Comparison of ENCODE assay signal across 8 cellular contexts in genomic region chr6:26022166-26022510, GRCh38. TPM values are rescaled to one million over a fixed set of nuclear protein-coding genes. Genes with fewer than 3 reads are reported as not detected.
DNase-seq lines count a peak whose midpoint lies in the region; ATAC-seq and TF ChIP-seq lines count a peak whose summit lies in the region.

No MANE protein-coding gene starts in this region.

- H3K4me3 ChIP-seq in HCT116 (replicated peaks in 1 of 2; ENCODE audit: low read depth in 1 of 2, low read length in 2 of 2) = peak overlapping the region; percentile 60 to 81

- RAD21 ChIA-PET in HCT116 (lab: Charles Lee; ENCODE audit: low non-redundant PET in 1 of 2, low total read pairs in 2 of 2, uncharacterized antibody in 2 of 2, unreplicated experiment in 2 of 2) = no interaction called here

- H3K36me3 ChIP-seq in HCT116 (ENCODE audit: control insufficient read depth in 1 of 2, insufficient read depth in 2 of 2, low read length in 2 of 2) = no peaks in the 10 kb centered on the region

- no TSS peak for BruUV-seq in HCT116 (replicated peaks; lab: Mats Ljungman, UMichigan)

- no peaks in the 10 kb centered on the region for H4K20me1 ChIP-seq in HCT116 (ENCODE audit: insufficient read depth)

- DNase-seq in C1 segment of cervical spinal cord (lab: John Stamatoyannopoulos, UW) (peak in 12 of 14 donors; percentile 16 to 75 (median 40)), HCT116 (ENCODE audit: low read depth, low spot score) (peak; percentile 71), NCI-H345 (lab: John Stamatoyannopoulos, UW) (peak; percentile 82), erythroblast (lab: John Stamatoyannopoulos, UW) (peak; percentile 91 to 92), mucosa of gallbladder (ENCODE audit: low spot score) (peak; percentile 70), type B pancreatic cell (ENCODE audit: extremely low spot score, unreplicated experiment) (no peak)
- DNase-seq in activated CD4-positive, alpha-beta T cell treated with anti-CD3 and anti-CD28 coated beads for 48 hours = peak; percentile 65

- H3K4me1 Mint-ChIP-seq in type B pancreatic cell (ENCODE audit: unreplicated experiment) = peaks cover 19% of the 10 kb centered on the region

- H3K27ac Mint-ChIP-seq in type B pancreatic cell = peak overlapping the region; percentile 100

- intact Hi-C loops in HCT116 (cut with micrococcal nuclease) = no loop called here

- no peaks in the 10 kb centered on the region for H3K36me3 Mint-ChIP-seq in type B pancreatic cell

- no peak for TF ChIP-seq POLR2A in HCT116 (IDR thresholded peaks at IDR 0.05; ENCODE audit: borderline replicate concordance, extremely low read depth, insufficient read depth, insufficient read length)
- TF ChIP-seq POLR2A in erythroblast (IDR thresholded peaks at IDR 0.05; ENCODE audit: low read length) = no peak

- TF ChIP-seq RAD21 in HCT116 (IDR thresholded peaks at IDR 0.05; ENCODE audit: low read depth) = no peak

- H3K27ac ChIP-seq in HCT116 (ENCODE audit: low read depth, low read length) = peak overlapping the region; percentile 93

- H3K4me1 ChIP-seq in HCT116 (ENCODE audit: control insufficient read depth in 1 of 2, insufficient read depth in 2 of 2, low read length in 2 of 2) = peaks cover 23 to 63% of the 10 kb centered on the region in 2 experiments

- no peaks in the 10 kb centered on the region for H3K9me3 ChIP-seq in HCT116 (ENCODE audit: control insufficient read depth in 1 of 2, insufficient read depth in 1 of 2, low read depth in 1 of 2, low read length in 2 of 2)

- H3K4me3 Mint-ChIP-seq in type B pancreatic cell = peak overlapping the region; percentile 97

- H3K79me2 ChIP-seq in HCT116 (ENCODE audit: insufficient read depth, low read length) = no peaks in the 10 kb centered on the region

- H3K9ac ChIP-seq in HCT116 (ENCODE audit: low read length) = peak overlapping the region; percentile 93

- peak overlapping the region; percentile 94 for H3K4me2 ChIP-seq in HCT116 (ENCODE audit: low read length)

- H3K9me2 ChIP-seq in HCT116 (ENCODE audit: insufficient read depth) = no peaks in the 10 kb centered on the region

- POLR2A ChIA-PET in HCT116 (lab: Charles Lee) = interaction anchor here (0.7 to 6.0 kb wide), 17 partner anchors 10 to 1871 kb away, joined by 3 to 227 read pairs (median 13); partner anchors contain the start of genes HFE and TRIM38

- H3K9me3 Mint-ChIP-seq in type B pancreatic cell = no peaks in the 10 kb centered on the region

- H3K27me3 ChIP-seq in HCT116 (ENCODE audit: insufficient read depth, low read length) = no peaks in the 10 kb centered on the region

- TF ChIP-seq CTCF in HCT116 (IDR thresholded peaks at IDR 0.05 in 2 of 3, conservative IDR thresholded peaks at IDR 0.05 in 1 of 3; ENCODE audit: borderline replicate concordance in 1 of 3, insufficient read depth in 1 of 3, low read depth in 2 of 3, low read length in 2 of 3) (no peak), type B pancreatic cell (conservative IDR thresholded peaks at IDR 0.05) (no peak)

- peaks cover 2% of the 10 kb centered on the region for H3K27me3 Mint-ChIP-seq in type B pancreatic cell

- no peak overlapping the region for H2AFZ ChIP-seq in HCT116 (ENCODE audit: low read depth, low read length, poor library complexity, severe bottlenecking)

- CTCF ChIA-PET in HCT116 (lab: Charles Lee) = interaction anchor here (1.0 to 2.0 kb wide), 3 partner anchors 30 to 304 kb away, joined by 3 to 5 read pairs (median 3); no protein-coding TSS in a partner anchor

- ATAC-seq in HCT116 = peak; percentile 18; the same call in 1 of the 2 replicates
- ATAC-seq in HG03025 (IDR thresholded peaks at IDR 0.05; ENCODE audit: low FRiP score, unreplicated experiment) = no peak

TF ChIP-seq in HCT116, 20 proteins besides CTCF, POLR2A, EP300 and RAD21:
- TF ChIP-seq ATF3 (IDR thresholded peaks at IDR 0.05) = no peak
- TF ChIP-seq SRF (IDR thresholded peaks at IDR 0.05; ENCODE audit: low read depth) = no peak
- TF ChIP-seq EZH2 (IDR thresholded peaks at IDR 0.05) = no peak
- TF ChIP-seq EGR1 (IDR thresholded peaks at IDR 0.05; ENCODE audit: low read depth) = no peak
- no peak for TF ChIP-seq ZNF274 (IDR thresholded peaks at IDR 0.05; ENCODE audit: low read depth, low read length)
- no peak for TF ChIP-seq MAX (IDR thresholded peaks at IDR 0.05)
- no peak for TF ChIP-seq CBX3 (IDR thresholded peaks at IDR 0.05; ENCODE audit: low read depth)
- no peak for TF ChIP-seq ELF1 (IDR thresholded peaks at IDR 0.05; ENCODE audit: borderline replicate concordance, low read depth)
- TF ChIP-seq REST (IDR thresholded peaks at IDR 0.05; ENCODE audit: low read depth) = no peak
- TF ChIP-seq EZH2phosphoT487 (IDR thresholded peaks at IDR 0.05; ENCODE audit: borderline replicate concordance) = no peak
- no peak for TF ChIP-seq YY1 (IDR thresholded peaks at IDR 0.05; ENCODE audit: extremely low read depth, insufficient replicate concordance, low read depth, low read length)
- TF ChIP-seq SP1 (IDR thresholded peaks at IDR 0.05; ENCODE audit: low read depth) = no peak
- no peak for TF ChIP-seq SIN3A (IDR thresholded peaks at IDR 0.05; ENCODE audit: low read depth)
- TF ChIP-seq CEBPB (IDR thresholded peaks at IDR 0.05; ENCODE audit: low read depth) = no peak
- TF ChIP-seq JUND (IDR thresholded peaks at IDR 0.05) = no peak
- no peak for TF ChIP-seq ZFX (IDR thresholded peaks at IDR 0.05)
- no peak for TF ChIP-seq ZBTB33 (IDR thresholded peaks at IDR 0.05; ENCODE audit: extremely low read depth, insufficient replicate concordance, low read length)
- TF ChIP-seq POLR2AphosphoS5 (IDR thresholded peaks at IDR 0.05; ENCODE audit: low read depth, low read length) = no peak

RNA-seq across cellular contexts. Expression of gene TRIM38, which starts 59.5 kb away (rescaled TPM):
- total RNA-seq in HCT116 (2021; ENCODE audit: unreplicated experiment) (9.6 TPM), mucosa of gallbladder (12.4 TPM), type B pancreatic cell (ENCODE audit: low replicate concordance) (6.9 and 16.1 TPM in 2 replicates)
- polyA plus RNA-seq in HCT116 (2012) = 5.0 and 6.2 TPM in 2 replicates
